Comparison of ENCODE assay signal across 33 cellular contexts in the genomic region with DNA sequence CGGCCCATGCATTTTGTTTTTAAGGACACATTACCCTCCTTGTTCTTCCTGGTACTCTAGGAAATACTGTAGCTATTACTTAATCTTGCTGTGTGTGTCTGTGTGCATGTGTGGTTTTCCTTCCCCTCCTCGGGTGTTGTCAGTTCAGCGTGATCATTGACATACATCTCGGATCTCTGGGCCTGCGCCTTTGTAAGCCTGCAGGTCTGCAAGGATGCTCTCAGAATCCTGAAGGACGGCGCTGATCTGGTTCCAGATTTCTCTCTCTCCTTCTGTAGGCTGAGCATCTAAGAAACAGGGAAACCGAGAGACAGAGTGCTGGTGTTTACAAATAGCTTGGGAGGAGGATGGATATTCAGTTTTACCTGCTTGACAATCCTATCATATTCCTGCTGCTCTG.
"Had no signal": no experiment of that assay in that cellular context is flagged by ENCODE, and none has a peak within 500 bp of the region (broad histone marks: within the 10 kb centered on the region; RNA-seq: fewer than 3 reads in every experiment).

No MANE protein-coding gene starts in this region.

- DNase-seq: Karpas-422, Kasumi-1, KG1, MG63, MM.1S, MV-4-11, NCI-H1048, NCI-H1092, NCI-H1092 treated with DMSO at 0.1 percent for 48 hours, NCI-H1105, NCI-H1105 treated with DMSO at 0.1 percent for 48 hours, NCI-H1417, NCI-H1417 treated with DMSO at 0.1 percent for 48 hours, NCI-H1436, NCI-H1436 treated with DMSO at 0.1 percent for 48 hours, NCI-H146, NCI-H1694, NCI-H1694 treated with DMSO at 0.1 percent for 48 hours, NCI-H187, NCI-H187 treated with DMSO at 0.1 percent for 48 hours, NCI-H1930, NCI-H2029, NCI-H2029 treated with DMSO at 0.1 percent for 48 hours, NCI-H2081, NCI-H2081 treated with DMSO at 0.1 percent for 48 hours, NCI-H2107, NCI-H2171, NCI-H2171 treated with DMSO at 0.1 percent for 48 hours, NCI-H2227 treated with DMSO at 0.1 percent for 48 hours, NCI-H226, NCI-H345, NCI-H446, NCI-H446 treated with DMSO at 0.1 percent for 48 hours had no signal
